Comparison of ENCODE assay signal across 8 cellular contexts in the genomic region with DNA sequence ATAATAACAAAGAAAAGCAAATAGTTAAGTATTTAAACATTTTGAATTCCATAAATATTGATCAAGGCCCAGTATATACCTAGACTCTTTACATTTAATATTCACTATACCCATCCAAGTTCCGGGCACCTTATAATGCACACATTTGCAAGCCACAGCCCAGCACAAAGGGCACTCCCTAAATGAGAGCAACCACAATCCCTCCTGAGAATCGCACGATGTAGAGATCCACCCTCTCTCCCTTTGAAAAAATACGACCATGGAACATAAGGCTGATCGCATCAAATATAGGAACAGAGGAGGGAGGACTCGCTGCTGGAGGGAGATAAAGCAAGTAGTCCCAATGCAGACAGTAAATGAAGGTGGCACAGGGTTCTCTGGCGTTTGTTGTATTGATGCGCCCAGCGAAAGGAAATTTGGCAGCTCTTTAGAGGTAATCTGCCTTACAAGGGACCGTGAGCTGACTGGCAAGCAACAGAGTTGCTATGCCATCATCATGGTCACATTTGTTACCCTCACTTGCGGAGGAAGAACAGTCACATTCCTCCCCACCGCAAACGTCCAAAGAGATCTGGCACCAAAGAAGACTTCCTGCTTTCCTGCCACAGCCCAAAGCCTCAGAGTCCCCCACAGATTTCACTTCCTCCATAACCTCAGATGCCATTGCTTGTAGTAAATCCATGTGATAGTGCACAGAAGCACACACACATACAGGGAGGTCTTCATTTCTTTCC. TPM values are rescaled to one million over a fixed set of nuclear protein-coding genes. Genes with fewer than 3 reads are reported as not detected.
DNase-seq lines count a peak whose midpoint lies in the region; ATAC-seq, FAIRE-seq and TF ChIP-seq lines count a peak whose summit lies in the region.

No MANE protein-coding gene starts in this region.

- peaks cover 28% of the 10 kb centered on the region for H3K27me3 Mint-ChIP-seq in central memory CD8-positive, alpha-beta T cell

- H3K4me3 ChIP-seq in brain microvascular endothelial cell (ENCODE audit: low read depth, low read length) = no peak overlapping the region

- peak overlapping the region; percentile 35 for H3K4me3 Mint-ChIP-seq in central memory CD8-positive, alpha-beta T cell

- in situ Hi-C loops in brain microvascular endothelial cell (cut with HindIII; ENCODE audit: low pct_ligation_motif_present, low sequenced_read_pairs) = loop anchor here (25.0 kb wide), 1 partner anchor 193 kb away; no protein-coding TSS in a partner anchor

- H3K4me1 Mint-ChIP-seq in central memory CD8-positive, alpha-beta T cell = peaks cover 12% of the 10 kb centered on the region

- H3K36me3 ChIP-seq in brain microvascular endothelial cell (replicated peaks) = no peaks in the 10 kb centered on the region

- ATAC-seq in GM21619 (IDR thresholded peaks at IDR 0.05; ENCODE audit: unreplicated experiment) = peak; percentile 86
- ATAC-seq in central memory CD8-positive, alpha-beta T cell (replicated peaks; ENCODE audit: extremely low read depth, poor library complexity, severe bottlenecking) = peak; percentile 62

- no peak for TF ChIP-seq CTCF in brain microvascular endothelial cell (IDR thresholded peaks at IDR 0.05; ENCODE audit: low read depth, low read length, missing control alignments)

- H3K27ac ChIP-seq in brain microvascular endothelial cell = no peak overlapping the region

- no peaks in the 10 kb centered on the region for H3K36me3 Mint-ChIP-seq in central memory CD8-positive, alpha-beta T cell (ENCODE audit: insufficient read depth)

- no peaks in the 10 kb centered on the region for H3K9me3 Mint-ChIP-seq in central memory CD8-positive, alpha-beta T cell

- DNase-seq in GM18507 (ENCODE audit: extremely low spot score, insufficient read length, low read depth) (peak; percentile 12), Kasumi-1 (lab: John Stamatoyannopoulos, UW) (peak; percentile 99), brain microvascular endothelial cell (no peak), GM03348 (ENCODE audit: low spot score) (no peak), ureter (ENCODE audit: low spot score) (no peak)
- DNase-seq in central memory CD8-positive, alpha-beta T cell (ENCODE audit: low spot score in 2 of 2) = no peak
- DNase-seq in activated effector memory CD4-positive, alpha-beta T cell treated with anti-CD3 and anti-CD28 coated beads, Interleukin-2, amount 50 U/mL, for 16 hours = no peak

- FAIRE-seq in GM18507 (lab: Jason Lieb, UNC) = no peak

- no peak overlapping the region for H3K27ac Mint-ChIP-seq in central memory CD8-positive, alpha-beta T cell (ENCODE audit: low read depth)

- no peaks in the 10 kb centered on the region for H3K27me3 ChIP-seq in brain microvascular endothelial cell (replicated peaks)

RNA-seq across cellular contexts. Expression of a gene that starts 16.1 kb away (rescaled TPM):
- not detected for total RNA-seq in ureter

RNA-seq across cellular contexts. Expression of a gene that starts 22.5 kb away (rescaled TPM):
- not detected for total RNA-seq in ureter

RNA-seq across cellular contexts. Expression of a gene that starts 57.5 kb away (rescaled TPM):
- total RNA-seq in ureter = 200 TPM

Comparison
In these comparisons a context has a peak if more than half of its experiments do, and no peak if none do; other contexts are left out.
1. DNase-seq: peak in GM18507 (single experiment) and Kasumi-1 (2 of 2); none in central memory CD8-positive, alpha-beta T cell (0 of 2), brain microvascular endothelial cell (single experiment), activated effector memory CD4-positive, alpha-beta T cell treated with anti-CD3 and anti-CD28 coated beads, Interleukin-2, amount 50 U/mL, for 16 hours (single experiment), GM03348 (single experiment) and ureter (single experiment).